Comparison of ENCODE assay signal across 20 cellular contexts in genomic region chr4:172073590-172073989, GRCh38.
"Had no signal": no experiment of that assay in that cellular context is flagged by ENCODE, and none has a peak within 500 bp of the region (broad histone marks: within the 10 kb centered on the region; RNA-seq: fewer than 3 reads in every experiment).

No MANE protein-coding gene starts in this region.

- H3K4me1 ChIP-seq: esophagus muscularis mucosa, gastrocnemius medialis, heart right ventricle, left ventricle myocardium inferior, lower lobe of right lung, psoas muscle, spleen, tibial nerve, upper lobe of right lung, vagina had no signal

- H3K27ac ChIP-seq: epithelial cell of prostate, esophagus muscularis mucosa, gastrocnemius medialis, heart right ventricle, left ventricle myocardium inferior, lower lobe of right lung, psoas muscle, spleen, tibial nerve, upper lobe of right lung, vagina had no signal

- H3K4me3 ChIP-seq: esophagus muscularis mucosa, gastrocnemius medialis, heart right ventricle, left ventricle myocardium inferior, lower lobe of right lung, psoas muscle, spleen, tibial nerve, upper lobe of right lung, vagina had no signal

- H3K36me3 ChIP-seq: esophagus muscularis mucosa, gastrocnemius medialis, heart right ventricle, left ventricle myocardium inferior, lower lobe of right lung, spleen, tibial nerve, upper lobe of right lung, vagina had no signal

- H3K27me3 ChIP-seq: esophagus muscularis mucosa, gastrocnemius medialis, heart right ventricle, spleen, tibial nerve, upper lobe of right lung, vagina had no signal

- DNase-seq: effector memory CD4-positive, alpha-beta T cell; gastrocnemius medialis; heart right ventricle; hypothalamus; left ventricle myocardium inferior; lower lobe of right lung; midbrain; psoas muscle; spleen; stimulated activated CD4-positive, alpha-beta T cell treated with anti-CD3 and anti-CD28 coated beads, Interleukin-15, amount 100 ng/mL, for 24 hours; stimulated activated CD4-positive, alpha-beta T cell treated with anti-CD3 and anti-CD28 coated beads, Interleukin-1b, Interleukin-23, amount 100 ng/mL, for 48 hours; stimulated activated CD4-positive, alpha-beta T cell treated with anti-CD3 and anti-CD28 coated beads, Interleukin-4, amount 100 ng/mL, for 24 hours; upper lobe of right lung had no signal

- H3K9me3 ChIP-seq: esophagus muscularis mucosa, gastrocnemius medialis, left ventricle myocardium inferior, lower lobe of right lung, psoas muscle, tibial nerve, upper lobe of right lung, vagina had no signal

- ATAC-seq: gastrocnemius medialis; heart right ventricle; lower lobe of right lung; natural killer cell treated with Interleukin-12 subunit alpha and Interleukin-12 subunit beta and Interleukin-15 and Interleukin-18, amount 100 ng/mL, for 72 hours; psoas muscle; sciatic nerve; stimulated activated memory B cell treated with anti-CD40 and anti-IgM and Interleukin-4, amounts not matched to agents 10 μg/mL and 1 μg/mL and 100 μg/mL, for 72 hours; upper lobe of right lung had no signal
